In genomic region chr2:204473224-204473623, GRCh38 we compare ENCODE assay signal across 21 cellular contexts.
A peak's percentile ranks its signal among the peaks of the same experiment; 100 is the strongest.
DNase-seq lines count a peak whose midpoint lies in the region; ATAC-seq, FAIRE-seq and TF ChIP-seq lines count a peak whose summit lies in the region.
"Had no signal": no experiment of that assay in that cellular context is flagged by ENCODE, and none has a peak within 500 bp of the region (broad histone marks: within the 10 kb centered on the region; RNA-seq: fewer than 3 reads in every experiment).

No MANE protein-coding gene starts in this region.

- TF ChIP-seq CTCF in Caco-2 (IDR thresholded peaks at IDR 0.05; ENCODE audit: insufficient read depth in 1 of 2, low read depth in 1 of 2, low read length in 1 of 2, severe bottlenecking in 1 of 2, unreplicated experiment in 1 of 2) (no peak), IMR-90 (conservative IDR thresholded peaks at IDR 0.05; ENCODE audit: low read depth, low read length) (no peak), K562 (IDR thresholded peaks at IDR 0.05 in 2 of 3, conservative IDR thresholded peaks at IDR 0.05 in 1 of 3; ENCODE audit: insufficient read depth in 2 of 3, low read depth in 1 of 3, low read length in 3 of 3) (no peak), mucosa of descending colon (IDR thresholded peaks at IDR 0.05) (no peak)

- H3K18ac ChIP-seq in IMR-90 (ENCODE audit: low read depth, low read length), result no peak overlapping the region; the same call in 1 of the 2 replicates

- in situ Hi-C loops in IMR-90 (cut with MboI; ENCODE audit: low sequenced_read_pairs) (no loop called here), K562 (cut with MboI) (no loop called here)

- no peaks in the 10 kb centered on the region for H3K79me1 ChIP-seq in IMR-90 (ENCODE audit: low read depth in 1 of 2, low read length in 2 of 2)

- H3K4me2 ChIP-seq in IMR-90 (ENCODE audit: low read depth, low read length), result no peak overlapping the region
- no peak overlapping the region for H3K4me2 ChIP-seq in K562 (ENCODE audit: insufficient read depth, low read length)
- H3K4me2 ChIP-seq: BLaER1 treated with 17β-estradiol and CSF1 and Interleukin-3, amounts not matched to agents 10 nM and 100 nM had no signal

- TF ChIP-seq POLR2A in IMR-90 (IDR thresholded peaks at IDR 0.05; ENCODE audit: low read depth, low read length), result no peak
- no peak for TF ChIP-seq POLR2A in K562 (conservative IDR thresholded peaks at IDR 0.05)

- POLR2A ChIA-PET in Caco-2 (lab: Charles Lee), result no interaction called here
- POLR2A ChIA-PET in IMR-90 (lab: Charles Lee; ENCODE audit: unreplicated experiment), result no interaction called here
- POLR2A ChIA-PET in K562 (lab: Yijun Ruan, JAX), result interaction anchor here (1.2 kb wide), 1 partner anchor 10 kb away, joined by 4 read pairs; no protein-coding TSS in a partner anchor

- no peak overlapping the region for H2BK20ac ChIP-seq in IMR-90 (ENCODE audit: low read depth, low read length)

- no peak overlapping the region for H4K91ac ChIP-seq in IMR-90 (ENCODE audit: insufficient read depth, low read depth, low read length)

- WGBS in IMR-90 (ENCODE audit: extremely low coverage in 2 of 2, insufficient read length in 1 of 2), 2 experiments, result no CpG with 5 or more reads among the region's 6 CpGs
- WGBS in K562 (ENCODE audit: insufficient coverage, low coverage, missing lambda C conversion rate), result 38% methylated on average over 6 of the region's 6 CpGs

- no peak overlapping the region for H2BK120ac ChIP-seq in IMR-90 (ENCODE audit: low read depth, low read length)

- H3K4me3 ChIP-seq in Caco-2 (ENCODE audit: low read depth, low read length) (no peak overlapping the region), IMR-90 (ENCODE audit: insufficient read depth, low read depth, low read length) (no peak overlapping the region), K562 (no peak overlapping the region), mucosa of descending colon (no peak overlapping the region)
- H3K4me3 ChIP-seq: BLaER1 treated with 17β-estradiol and CSF1 and Interleukin-3, amounts not matched to agents 10 nM and 100 nM; GM12878 had no signal

- H4K5ac ChIP-seq in IMR-90 (ENCODE audit: low read depth, low read length), result no peak overlapping the region

- H3K27me3 ChIP-seq in Caco-2 (replicated peaks; ENCODE audit: control insufficient read depth, insufficient read depth, low read length) (no peaks in the 10 kb centered on the region), IMR-90 (ENCODE audit: control insufficient read depth, insufficient read depth, low read length) (no peaks in the 10 kb centered on the region), K562 (ENCODE audit: control insufficient read depth in 2 of 2, insufficient read depth in 2 of 2, low read length in 2 of 2) (no peaks in the 10 kb centered on the region)
- H3K27me3 ChIP-seq: BLaER1 treated with 17β-estradiol and CSF1 and Interleukin-3, amounts not matched to agents 10 nM and 100 nM had no signal

- DNase-seq in Caco-2 (peak; percentile 14 to 49), IMR-90 (no peak), K562 (ENCODE audit: extremely low read depth in 1 of 4, low spot score in 3 of 4) (no peak), mucosa of descending colon (no peak), HPDE6-E6E7 (ENCODE audit: extremely low spot score) (no peak), SIG-M5 treated with dmso at 0.1 percent for 504 hours (lab: John Stamatoyannopoulos, UW; ENCODE audit: unreplicated experiment) (no peak)
- no peak for DNase-seq in activated CD4-positive, alpha-beta T cell treated with anti-CD3 and anti-CD28 coated beads, Interleukin-2, amount 50 U/mL, for 1 hour
- no peak for DNase-seq in stimulated activated naive CD4-positive, alpha-beta T cell treated with Interleukin-2 at 50 U/mL for 16 hours (lab: John Stamatoyannopoulos, UW)
- DNase-seq: 8988T; CD8-positive, alpha-beta T cell; DMS 273 treated with DMSO at 0.1 percent for 48 hours; DMS53; DND-41; EL; GOT3; H7 had no signal

- H3K9me1 ChIP-seq in IMR-90 (ENCODE audit: insufficient read depth, low read length) (no peaks in the 10 kb centered on the region; the same call in none of the 2 replicates), K562 (ENCODE audit: control insufficient read depth, insufficient read depth, low read length) (no peaks in the 10 kb centered on the region)

- TF ChIP-seq RAD21 in IMR-90 (IDR thresholded peaks at IDR 0.05; ENCODE audit: low read length), result no peak
- no peak for TF ChIP-seq RAD21 in K562 (CRISPR knock-in tag; conservative IDR thresholded peaks at IDR 0.05 in 1 of 2, IDR thresholded peaks at IDR 0.05 in 1 of 2)

- ATAC-seq in IMR-90 (ENCODE audit: low read depth), result no peak
- no peak for ATAC-seq in K562
- peak; percentile 36 for ATAC-seq in mucosa of descending colon
- ATAC-seq: CD8-positive, alpha-beta T cell; GM12878; HCT116 had no signal

- no peak overlapping the region for H3K56ac ChIP-seq in IMR-90 (ENCODE audit: extremely low read depth, insufficient read depth, low read length)

- H2BK5ac ChIP-seq in IMR-90 (ENCODE audit: low read depth, low read length, poor library complexity, severe bottlenecking), result no peak overlapping the region

- dilution Hi-C loops in IMR-90 (cut with HindIII; ENCODE audit: low sequenced_read_pairs, unreplicated experiment), result no loop called here

- H4K20me1 ChIP-seq in IMR-90 (ENCODE audit: insufficient read depth, low read length), result no peaks in the 10 kb centered on the region
- H4K20me1 ChIP-seq in K562 (replicated peaks; ENCODE audit: control insufficient read depth, insufficient read depth, low read length), result no peaks in the 10 kb centered on the region
- H4K20me1 ChIP-seq: BLaER1 treated with 17β-estradiol and CSF1 and Interleukin-3, amounts not matched to agents 10 nM and 100 nM had no signal

- H3K27ac Mint-ChIP-seq in Caco-2 (ENCODE audit: unreplicated experiment), result peak overlapping the region; percentile 46
- H3K27ac Mint-ChIP-seq: B cell; CD8-positive, alpha-beta T cell; IgD-negative memory B cell had no signal

- H2AFZ ChIP-seq in IMR-90 (replicated peaks; ENCODE audit: low read length, poor library complexity) (no peak overlapping the region), K562 (ENCODE audit: low read depth, low read length) (no peak overlapping the region)

- no peaks in the 10 kb centered on the region for H3K36me3 ChIP-seq in Caco-2 (ENCODE audit: control insufficient read depth, insufficient read depth, low read length)
- H3K36me3 ChIP-seq in IMR-90 (ENCODE audit: control insufficient read depth, insufficient read depth, low read length), result no peaks in the 10 kb centered on the region
- H3K36me3 ChIP-seq in K562 (ENCODE audit: control insufficient read depth, insufficient read depth, low read length), result no peaks in the 10 kb centered on the region
- no peaks in the 10 kb centered on the region for H3K36me3 ChIP-seq in mucosa of descending colon (ENCODE audit: low read depth)
- H3K36me3 ChIP-seq: BLaER1 treated with 17β-estradiol and CSF1 and Interleukin-3, amounts not matched to agents 10 nM and 100 nM had no signal

- TF ChIP-seq EP300 in K562 (IDR thresholded peaks at IDR 0.05; ENCODE audit: low read length), result no peak

- intact Hi-C loops in Caco-2 (cut with micrococcal nuclease; ENCODE audit: unreplicated experiment) (no loop called here), IMR-90 (cut with micrococcal nuclease) (no loop called here), K562 (cut with micrococcal nuclease) (loop anchor here (10.0 kb wide), 1 partner anchor 148 kb away; no protein-coding TSS in a partner anchor), mucosa of descending colon (cut with DNase I, micrococcal nuclease) (no loop called here)

- H3K27me3 Mint-ChIP-seq in Caco-2 (ENCODE audit: insufficient read depth, unreplicated experiment), result no peaks in the 10 kb centered on the region
- H3K27me3 Mint-ChIP-seq: B cell, IgD-negative memory B cell had no signal

- peaks cover 12% of the 10 kb centered on the region for H3K4me1 Mint-ChIP-seq in Caco-2 (ENCODE audit: low read depth, unreplicated experiment)
- H3K4me1 Mint-ChIP-seq: B cell, IgD-negative memory B cell had no signal

- no peak overlapping the region for H2AK9ac ChIP-seq in IMR-90 (replicated peaks; ENCODE audit: low read depth, low read length, poor library complexity)

- H4K8ac ChIP-seq in IMR-90 (ENCODE audit: low read depth in 2 of 2, low read length in 2 of 2), result no peak overlapping the region

- no peak for FAIRE-seq in K562 (lab: Jason Lieb, UNC)
- FAIRE-seq: GM12878 had no signal

- no peak overlapping the region for H3K27ac ChIP-seq in IMR-90 (ENCODE audit: insufficient read depth, low read length)
- no peak overlapping the region for H3K27ac ChIP-seq in K562 (ENCODE audit: extremely low read depth, low read depth, low read length)
- H3K27ac ChIP-seq: BLaER1 treated with 17β-estradiol and CSF1 and Interleukin-3, amounts not matched to agents 10 nM and 100 nM had no signal

- no peak overlapping the region for H3K4me3 Mint-ChIP-seq in Caco-2 (ENCODE audit: unreplicated experiment)
- H3K4me3 Mint-ChIP-seq: B cell; CD8-positive, alpha-beta T cell; IgD-negative memory B cell had no signal

- 0 out of 2 replicates have a peak overlapping the region, but pooled peaks have one; percentile 3 for H3K4ac ChIP-seq in IMR-90 (ENCODE audit: low read depth, low read length)

- H2BK15ac ChIP-seq in IMR-90 (ENCODE audit: low read depth, low read length), result 0 out of 3 replicates have a peak overlapping the region, but pooled peaks have one; percentile 45

- CTCF ChIA-PET in Caco-2 (lab: Charles Lee), result no interaction called here
- CTCF ChIA-PET in IMR-90 (lab: Yijun Ruan, JAX), result interaction anchor here (1.1 kb wide), 1 partner anchor 9 kb away, joined by 3 read pairs; no protein-coding TSS in a partner anchor
- CTCF ChIA-PET in K562 (lab: Yijun Ruan, JAX; ENCODE audit: low intra/inter-chr PET ratio), result no interaction called here

- peaks cover 15% of the 10 kb centered on the region for H3K4me1 ChIP-seq in Caco-2
- H3K4me1 ChIP-seq in IMR-90 (ENCODE audit: control insufficient read depth, insufficient read depth, low read length), result peaks cover 11% of the 10 kb centered on the region
- peaks cover 0 to 17% of the 10 kb centered on the region in 2 experiments; a peak in 3 of 5 replicates for H3K4me1 ChIP-seq in K562 (replicated peaks in 1 of 2; ENCODE audit: control insufficient read depth in 2 of 2, insufficient read depth in 2 of 2, low read length in 2 of 2)
- H3K4me1 ChIP-seq in mucosa of descending colon (ENCODE audit: low read depth), result no peaks in the 10 kb centered on the region
- H3K4me1 ChIP-seq: BLaER1 treated with 17β-estradiol and CSF1 and Interleukin-3, amounts not matched to agents 10 nM and 100 nM had no signal

- H3K9me3 ChIP-seq in Caco-2 (no peaks in the 10 kb centered on the region), IMR-90 (ENCODE audit: control insufficient read depth, insufficient read depth, low read length) (no peaks in the 10 kb centered on the region), K562 (replicated peaks; ENCODE audit: control insufficient read depth, insufficient read depth, low read depth, low read length) (no peaks in the 10 kb centered on the region), mucosa of descending colon (no peaks in the 10 kb centered on the region)
- H3K9me3 ChIP-seq: BLaER1 treated with 17β-estradiol and CSF1 and Interleukin-3, amounts not matched to agents 10 nM and 100 nM had no signal

- no peak overlapping the region for H3K14ac ChIP-seq in IMR-90 (replicated peaks; ENCODE audit: low read depth, low read length)

- no peaks in the 10 kb centered on the region for H3K9me3 Mint-ChIP-seq in Caco-2 (ENCODE audit: unreplicated experiment)
- H3K9me3 Mint-ChIP-seq: CD8-positive, alpha-beta T cell had no signal

- no peaks in the 10 kb centered on the region for H3K36me3 Mint-ChIP-seq in Caco-2 (ENCODE audit: insufficient read depth, unreplicated experiment)
- H3K36me3 Mint-ChIP-seq: CD8-positive, alpha-beta T cell; IgD-negative memory B cell had no signal

- no peak overlapping the region; the same call in 1 of the 2 replicates for H2AK5ac ChIP-seq in IMR-90 (ENCODE audit: low read depth, low read length)

- H3K9ac ChIP-seq in IMR-90 (ENCODE audit: low read depth, low read length) (no peak overlapping the region), K562 (ENCODE audit: insufficient read depth in 1 of 2, low read depth in 2 of 2, low read length in 2 of 2) (no peak overlapping the region)
- H3K9ac ChIP-seq: BLaER1 treated with 17β-estradiol and CSF1 and Interleukin-3, amounts not matched to agents 10 nM and 100 nM had no signal

- no peaks in the 10 kb centered on the region for H3K79me2 ChIP-seq in K562 (ENCODE audit: control insufficient read depth, insufficient read depth, low read length)

- no peak overlapping the region for H3K23ac ChIP-seq in IMR-90 (ENCODE audit: low read depth, low read length)

- BruUV-seq in Caco-2 (replicated peaks; lab: Mats Ljungman, UMichigan), result no TSS peak
- no TSS peak for BruUV-seq in IMR-90 (replicated peaks; lab: Mats Ljungman, UMichigan)
- BruUV-seq in K562 (replicated peaks; lab: Mats Ljungman, UMichigan), result no TSS peak

Comparison
In these comparisons a context has a peak if more than half of its experiments do, and no peak if none do; other contexts are left out.
1. DNase-seq: peak in Caco-2 (2 of 2); none in IMR-90 (single experiment), K562 (0 of 4), mucosa of descending colon (0 of 3), activated CD4-positive, alpha-beta T cell treated with anti-CD3 and anti-CD28 coated beads, Interleukin-2, amount 50 U/mL, for 1 hour (single experiment), HPDE6-E6E7 (single experiment), SIG-M5 treated with dmso at 0.1 percent for 504 hours (single experiment) and stimulated activated naive CD4-positive, alpha-beta T cell treated with Interleukin-2 at 50 U/mL for 16 hours (single experiment).